In genomic region chr3:139318431-139318816, GRCh38 we compare ENCODE assay signal across 15 cellular contexts. TPM values are rescaled to one million over a fixed set of nuclear protein-coding genes. Genes with fewer than 3 reads are reported as not detected.
DNase-seq lines count a peak whose midpoint lies in the region; ATAC-seq and TF ChIP-seq lines count a peak whose summit lies in the region.
"Had no signal": no experiment of that assay in that cellular context is flagged by ENCODE, and none has a peak within 500 bp of the region (broad histone marks: within the 10 kb centered on the region; RNA-seq: fewer than 3 reads in every experiment).

No MANE protein-coding gene starts in this region.

- intact Hi-C loops in cardiac septum (cut with DNase I) (no loop called here), left cardiac atrium (cut with DNase I) (no loop called here), thyroid gland (cut with DNase I) (no loop called here)

- no peak overlapping the region for H3K27ac ChIP-seq in thyroid gland
- H3K27ac ChIP-seq: esophagus squamous epithelium, sigmoid colon, thoracic aorta had no signal

- no peak for TF ChIP-seq CTCF in thyroid gland (IDR thresholded peaks at IDR 0.05)

- H3K9me3 ChIP-seq in thyroid gland, result no peaks in the 10 kb centered on the region
- H3K9me3 ChIP-seq: esophagus squamous epithelium, sigmoid colon, thoracic aorta had no signal

- no peaks in the 10 kb centered on the region for H3K27me3 ChIP-seq in thyroid gland

- 7% methylated on average over 3 of the region's 3 CpGs for WGBS in thyroid gland, 2 donors

- TF ChIP-seq POLR2A in thyroid gland (IDR thresholded peaks at IDR 0.05), result no peak

- H3K4me1 ChIP-seq in thyroid gland, result no peaks in the 10 kb centered on the region
- H3K4me1 ChIP-seq: esophagus squamous epithelium, sigmoid colon had no signal

- H3K36me3 ChIP-seq in thyroid gland, result no peaks in the 10 kb centered on the region
- H3K36me3 ChIP-seq: esophagus squamous epithelium, sigmoid colon, thoracic aorta had no signal

- peak; percentile 35 for DNase-seq in cardiac septum (ENCODE audit: low spot score)
- DNase-seq in left cardiac atrium, result no peak
- DNase-seq in LoVo (ENCODE audit: low spot score), result peak; percentile 43
- DNase-seq in SHP77 (lab: John Stamatoyannopoulos, UW), result peak; percentile 5 to 7
- peak; percentile 39 to 43 for DNase-seq in thyroid gland
- DNase-seq in H4 (ENCODE audit: low spot score), result no peak
- no peak for DNase-seq in activated T-cell treated with anti-CD3 and anti-CD28 coated beads, Interleukin-2, amount 50 U/mL, for 48 hours
- DNase-seq: activated CD4-positive, alpha-beta T cell treated with anti-CD3 and anti-CD28 coated beads for 4 hours; activated CD8-positive, alpha-beta memory T cell treated with anti-CD3 and anti-CD28 coated beads, Interleukin-2, amount 10 ng/mL, durations not matched to agents 7 days and 5 days; CD4-positive, alpha-beta T cell; effector memory CD4-positive, alpha-beta T cell; esophagus squamous epithelium; NCI-H1436 treated with DMSO at 0.1 percent for 48 hours; sigmoid colon had no signal

- no peak for ATAC-seq in left cardiac atrium
- ATAC-seq: activated CD8-positive, alpha-beta memory T cell treated with anti-CD3 and anti-CD28 coated beads, Interleukin-2, amount 10 ng/mL, durations not matched to agents 7 days and 5 days had no signal

- H3K4me3 ChIP-seq in thyroid gland (replicated peaks in 1 of 3), result no peak overlapping the region
- H3K4me3 ChIP-seq: esophagus squamous epithelium, sigmoid colon, thoracic aorta had no signal

RNA-seq across cellular contexts. Expression of gene MRPS22, which starts 25.4 kb away (rescaled TPM):
- total RNA-seq in cardiac septum (67.6 TPM), left cardiac atrium (10 to 100 TPM; 57.2 to 64.3 TPM), thyroid gland (10 to 100 TPM; 40.1 to 60.9 (median 48.6) TPM)
- 105 and 109 TPM in 2 replicates for total RNA-seq in H4 (2014; rRNA removed; shearing (Covaris generic))

Comparison
In these comparisons a context has a peak if more than half of its experiments do, and no peak if none do; other contexts are left out.
1. DNase-seq: peak in cardiac septum (single experiment), LoVo (single experiment), SHP77 (2 of 2) and thyroid gland (2 of 2); none in left cardiac atrium (single experiment), H4 (single experiment) and activated T-cell treated with anti-CD3 and anti-CD28 coated beads, Interleukin-2, amount 50 U/mL, for 48 hours (0 of 2).